In genomic region chr19:4792866-4793195, GRCh38 we compare ENCODE assay signal across 8 cellular contexts. TPM values are rescaled to one million over a fixed set of nuclear protein-coding genes. Genes with fewer than 3 reads are reported as not detected.
A peak's percentile ranks its signal among the peaks of the same experiment; 100 is the strongest.
DNase-seq lines count a peak whose midpoint lies in the region; ATAC-seq and TF ChIP-seq lines count a peak whose summit lies in the region.
"Not testable (repeated sequence)": the region's sequence is repeated elsewhere in the genome, so short reads cannot be mapped to it uniquely, and the experiment has no call there.

No MANE protein-coding gene starts in this region.

- in situ Hi-C loops in HAP-1 (cut with MboI; ENCODE audit: low sequenced_read_pairs): loop anchor here (5.0 kb wide), 1 partner anchor 61 kb away; no protein-coding TSS in a partner anchor

- H3K4me3 ChIP-seq in AG09309 (ENCODE audit: control insufficient read depth, low read depth, low read length) (peak overlapping the region; percentile 75), HAP-1 (peak overlapping the region; percentile 97), Peyer's patch (peak overlapping the region in 3 of 4 donors; percentile 80 to 100 (median 85)), right atrium auricular region (peak overlapping the region; percentile 91 to 92), skin epidermis (peak overlapping the region; percentile 88 to 98 (median 95))

- intact Hi-C loops in activated T-helper 1 cell treated with anti-CD3 and anti-CD28 coated beads, Interleukin-12 subunit alpha, Interleukin-12 subunit beta, Interleukin-2, Interleukin-4 antibody, amounts not matched to agents 30 ng/mL and 10 ng/mL and 1 ng/mL, durations not matched to agents 14 hours and 24 hours and 36 hours (cut with micrococcal nuclease); dendritic cell treated with granulocyte-macrophage colony-stimulating factor and Interleukin-4, amounts not matched to agents 40 ng/mL and 50 ng/mL, for 4 days (cut with micrococcal nuclease): not testable (repeated sequence)

- not testable (repeated sequence) for H3K9me3 ChIP-seq in HAP-1, Peyer's patch, right atrium auricular region

- not testable (repeated sequence) for DNase-seq in AG09309 (ENCODE audit: low read depth); HAP-1 (ENCODE audit: low spot score in 2 of 2); Peyer's patch; activated T-helper 1 cell treated with anti-CD3 and anti-CD28 coated beads, Interleukin-12 subunit alpha, Interleukin-12 subunit beta, Interleukin-2, Interleukin-4 antibody, amounts not matched to agents 30 ng/mL and 10 ng/mL and 1 ng/mL, durations not matched to agents 14 hours and 24 hours and 36 hours (ENCODE audit: low spot score); right atrium auricular region (ENCODE audit: low spot score); naive thymus-derived CD8-positive, alpha-beta T cell

- peaks cover 18% of the 10 kb centered on the region for H3K36me3 Mint-ChIP-seq in activated T-helper 1 cell treated with anti-CD3 and anti-CD28 coated beads, Interleukin-12 subunit alpha, Interleukin-12 subunit beta, Interleukin-2, Interleukin-4 antibody, amounts not matched to agents 30 ng/mL and 10 ng/mL and 1 ng/mL, durations not matched to agents 14 hours and 24 hours and 36 hours (ENCODE audit: low read depth)
- peaks cover 64% of the 10 kb centered on the region for H3K36me3 Mint-ChIP-seq in dendritic cell treated with granulocyte-macrophage colony-stimulating factor and Interleukin-4, amounts not matched to agents 40 ng/mL and 50 ng/mL, for 4 days (ENCODE audit: low read depth)
- H3K36me3 Mint-ChIP-seq in naive thymus-derived CD8-positive, alpha-beta T cell: peaks cover 0 to 44% (median 11%) of the 10 kb centered on the region in 3 donors

- H3K36me3 ChIP-seq in HAP-1 (replicated peaks): peaks cover 23% of the 10 kb centered on the region
- peaks cover 0 to 43% (median 0%) of the 10 kb centered on the region in 3 donors for H3K36me3 ChIP-seq in Peyer's patch
- H3K36me3 ChIP-seq in right atrium auricular region: peaks cover 39% of the 10 kb centered on the region

- not testable (repeated sequence) for H3K27me3 Mint-ChIP-seq in activated T-helper 1 cell treated with anti-CD3 and anti-CD28 coated beads, Interleukin-12 subunit alpha, Interleukin-12 subunit beta, Interleukin-2, Interleukin-4 antibody, amounts not matched to agents 30 ng/mL and 10 ng/mL and 1 ng/mL, durations not matched to agents 14 hours and 24 hours and 36 hours (ENCODE audit: insufficient read depth); dendritic cell treated with granulocyte-macrophage colony-stimulating factor and Interleukin-4, amounts not matched to agents 40 ng/mL and 50 ng/mL, for 4 days; naive thymus-derived CD8-positive, alpha-beta T cell

- H3K27ac ChIP-seq in Peyer's patch (peak overlapping the region in 1 of 4 donors; percentile 93), right atrium auricular region (peak overlapping the region in 1 of 2 donors; percentile 93), skin epidermis (peak overlapping the region in 6 of 21 experiments; percentile 91 to 98 (median 97))

- not testable (repeated sequence) for ATAC-seq in naive thymus-derived CD8-positive, alpha-beta T cell

- H3K4me3 Mint-ChIP-seq in activated T-helper 1 cell treated with anti-CD3 and anti-CD28 coated beads, Interleukin-12 subunit alpha, Interleukin-12 subunit beta, Interleukin-2, Interleukin-4 antibody, amounts not matched to agents 30 ng/mL and 10 ng/mL and 1 ng/mL, durations not matched to agents 14 hours and 24 hours and 36 hours: peak overlapping the region; percentile 89
- H3K4me3 Mint-ChIP-seq in dendritic cell treated with granulocyte-macrophage colony-stimulating factor and Interleukin-4, amounts not matched to agents 40 ng/mL and 50 ng/mL, for 4 days: peak overlapping the region; percentile 80
- H3K4me3 Mint-ChIP-seq in naive thymus-derived CD8-positive, alpha-beta T cell: peak overlapping the region; percentile 65 to 92 (median 78)

- not testable (repeated sequence) for TF ChIP-seq CTCF in AG09309 (IDR thresholded peaks at IDR 0.05; ENCODE audit: control insufficient read depth, insufficient read depth, low read depth, low read length, missing control alignments); Peyer's patch (IDR thresholded peaks at IDR 0.05); right atrium auricular region (IDR thresholded peaks at IDR 0.05)

- H3K4me1 ChIP-seq in HAP-1: not testable (repeated sequence)
- H3K4me1 ChIP-seq in Peyer's patch: peaks cover 0 to 33% (median 10%) of the 10 kb centered on the region in 4 donors
- H3K4me1 ChIP-seq in right atrium auricular region: peaks cover 0 to 48% of the 10 kb centered on the region in 2 donors

- TF ChIP-seq POLR2A in Peyer's patch (IDR thresholded peaks at IDR 0.05): not testable (repeated sequence)

- not testable (repeated sequence) for H3K27me3 ChIP-seq in HAP-1 (ENCODE audit: low read depth); Peyer's patch; right atrium auricular region

- not testable (repeated sequence) for H3K9me3 Mint-ChIP-seq in activated T-helper 1 cell treated with anti-CD3 and anti-CD28 coated beads, Interleukin-12 subunit alpha, Interleukin-12 subunit beta, Interleukin-2, Interleukin-4 antibody, amounts not matched to agents 30 ng/mL and 10 ng/mL and 1 ng/mL, durations not matched to agents 14 hours and 24 hours and 36 hours; dendritic cell treated with granulocyte-macrophage colony-stimulating factor and Interleukin-4, amounts not matched to agents 40 ng/mL and 50 ng/mL, for 4 days; naive thymus-derived CD8-positive, alpha-beta T cell

- POLR2A ChIA-PET in naive thymus-derived CD8-positive, alpha-beta T cell (lab: Charles Lee): interaction anchor here (2.6 to 3.1 kb wide), 2 partner anchors 69 to 123 kb away, joined by 19 to 46 read pairs; partner anchors contain the start of gene DPP9

- H3K27ac Mint-ChIP-seq in activated T-helper 1 cell treated with anti-CD3 and anti-CD28 coated beads, Interleukin-12 subunit alpha, Interleukin-12 subunit beta, Interleukin-2, Interleukin-4 antibody, amounts not matched to agents 30 ng/mL and 10 ng/mL and 1 ng/mL, durations not matched to agents 14 hours and 24 hours and 36 hours: peak overlapping the region; percentile 77
- H3K27ac Mint-ChIP-seq in dendritic cell treated with granulocyte-macrophage colony-stimulating factor and Interleukin-4, amounts not matched to agents 40 ng/mL and 50 ng/mL, for 4 days: peak overlapping the region; percentile 90
- peak overlapping the region in 7 of 10 donors; percentile 55 to 88 (median 75) for H3K27ac Mint-ChIP-seq in naive thymus-derived CD8-positive, alpha-beta T cell

- H3K4me1 Mint-ChIP-seq in activated T-helper 1 cell treated with anti-CD3 and anti-CD28 coated beads, Interleukin-12 subunit alpha, Interleukin-12 subunit beta, Interleukin-2, Interleukin-4 antibody, amounts not matched to agents 30 ng/mL and 10 ng/mL and 1 ng/mL, durations not matched to agents 14 hours and 24 hours and 36 hours (ENCODE audit: low read depth): not testable (repeated sequence)
- peaks cover 44% of the 10 kb centered on the region for H3K4me1 Mint-ChIP-seq in dendritic cell treated with granulocyte-macrophage colony-stimulating factor and Interleukin-4, amounts not matched to agents 40 ng/mL and 50 ng/mL, for 4 days (ENCODE audit: low read depth)
- peaks cover 12 to 46% (median 38%) of the 10 kb centered on the region in 4 donors for H3K4me1 Mint-ChIP-seq in naive thymus-derived CD8-positive, alpha-beta T cell

RNA-seq across cellular contexts. Expression of gene FEM1A, which starts 1.3 kb away (rescaled TPM):
- total RNA-seq in Peyer's patch (10 to 100 TPM; 12.8 to 14.9 (median 14.0) TPM), right atrium auricular region (10 to 100 TPM; 30.5 to 51.3 TPM)
- 23.8 and 24.8 TPM in 2 replicates for total RNA-seq in activated T-helper 1 cell treated with anti-CD3 and anti-CD28 coated beads, Interleukin-12 subunit alpha, Interleukin-12 subunit beta, Interleukin-2, Interleukin-4 antibody, amounts not matched to agents 30 ng/mL and 10 ng/mL and 1 ng/mL, durations not matched to agents 14 hours and 24 hours and 36 hours
- 10 to 100 TPM; 15.1 to 15.2 TPM for total RNA-seq in naive thymus-derived CD8-positive, alpha-beta T cell
- polyA plus RNA-seq in naive thymus-derived CD8-positive, alpha-beta T cell: 1 to 10 TPM; 1.7 to 3.6 (median 2.5) TPM

RNA-seq across cellular contexts. Expression of gene TICAM1, which starts 38.7 kb away (rescaled TPM):
- 10 to 100 TPM; 14.0 to 45.8 (median 28.8) TPM for total RNA-seq in Peyer's patch
- total RNA-seq in activated T-helper 1 cell treated with anti-CD3 and anti-CD28 coated beads, Interleukin-12 subunit alpha, Interleukin-12 subunit beta, Interleukin-2, Interleukin-4 antibody, amounts not matched to agents 30 ng/mL and 10 ng/mL and 1 ng/mL, durations not matched to agents 14 hours and 24 hours and 36 hours: 31.2 and 33.3 TPM in 2 replicates
- 1 to 10 TPM; 3.0 to 7.6 TPM for total RNA-seq in right atrium auricular region
- total RNA-seq in naive thymus-derived CD8-positive, alpha-beta T cell: 1 to 10 TPM; 7.2 to 7.6 TPM
- 1 to 10 TPM; 2.4 to 8.5 (median 3.3) TPM for polyA plus RNA-seq in naive thymus-derived CD8-positive, alpha-beta T cell
